ENCODE assay signal across 19 cellular contexts in genomic region chr2:74741651-74742050, GRCh38.
DNase-seq lines count a peak whose midpoint lies in the region; ATAC-seq, FAIRE-seq and TF ChIP-seq lines count a peak whose summit lies in the region.
"Had no signal": no experiment of that assay in that cellular context is flagged by ENCODE, and none has a peak within 500 bp of the region (broad histone marks: within the 10 kb centered on the region; RNA-seq: fewer than 3 reads in every experiment).

No MANE protein-coding gene starts in this region.

- H4K20me1 ChIP-seq in BLaER1 treated with 17β-estradiol and CSF1 and Interleukin-3, amounts not matched to agents 10 nM and 100 nM, result no peaks in the 10 kb centered on the region
- no peaks in the 10 kb centered on the region for H4K20me1 ChIP-seq in keratinocyte (ENCODE audit: control insufficient read depth, extremely low read depth, insufficient read depth, low read length)

- H3K9me3 Mint-ChIP-seq in WTC11, result peaks cover 9% of the 10 kb centered on the region

- no peaks in the 10 kb centered on the region; the same call in 1 of the 2 replicates for H3K27me3 Mint-ChIP-seq in WTC11 (ENCODE audit: low read depth)
- H3K27me3 Mint-ChIP-seq: stimulated activated naive CD8-positive, alpha-beta T cell treated with anti-CD3 and anti-CD28 coated beads, Interleukin-15, amount 100 ng/mL, for 72 hours had no signal

- peak; percentile 57 for DNase-seq in NB4 (ENCODE audit: low read depth)
- DNase-seq in WTC11 (ENCODE audit: low spot score), result no peak
- no peak for DNase-seq in keratinocyte (ENCODE audit: low read depth, low spot score)
- DNase-seq in stimulated activated CD4-positive, alpha-beta T cell treated with anti-CD3 and anti-CD28 coated beads, Interleukin-12 subunit alpha, Interleukin-12 subunit beta, amount 100 ng/mL, for 4 hours, result no peak
- DNase-seq in NCI-H2171 treated with DMSO at 0.1 percent for 48 hours (lab: John Stamatoyannopoulos, UW), result no peak
- DNase-seq in body of pancreas, result no peak
- no peak for DNase-seq in HTR-8/SVneo (ENCODE audit: insufficient read length, low spot score)
- DNase-seq: activated CD8-positive, alpha-beta memory T cell treated with anti-CD3 and anti-CD28 coated beads, Interleukin-2, amount 50 U/mL, for 4 hours; activated naive CD4-positive, alpha-beta T cell; effector memory CD4-positive, alpha-beta T cell; islet precursor cell; midbrain; NCI-H526 treated with DMSO at 0.1 percent for 48 hours; small intestine; stimulated activated naive CD8-positive, alpha-beta T cell treated with anti-CD3 and anti-CD28 coated beads, Interleukin-15, amount 100 ng/mL, for 72 hours had no signal

- TF ChIP-seq CTCF in NB4 (IDR thresholded peaks at IDR 0.05; ENCODE audit: low read depth, low read length), result no peak
- TF ChIP-seq CTCF in WTC11 (IDR thresholded peaks at IDR 0.05), result no peak
- no peak for TF ChIP-seq CTCF in keratinocyte (optimal IDR thresholded peaks at IDR 0.05 in 1 of 3, IDR thresholded peaks at IDR 0.05 in 1 of 3, conservative IDR thresholded peaks at IDR 0.05 in 1 of 3; ENCODE audit: extremely low read depth in 1 of 3, insufficient read depth in 2 of 3, low read length in 3 of 3)
- TF ChIP-seq CTCF in body of pancreas (IDR thresholded peaks at IDR 0.05), result no peak

- no peak for ATAC-seq in WTC11
- ATAC-seq in body of pancreas, result no peak
- ATAC-seq: stimulated activated naive CD8-positive, alpha-beta T cell treated with anti-CD3 and anti-CD28 coated beads, Interleukin-15, amount 100 ng/mL, for 72 hours had no signal

- no peak overlapping the region for H3K27ac Mint-ChIP-seq in WTC11
- H3K27ac Mint-ChIP-seq: stimulated activated naive CD8-positive, alpha-beta T cell treated with anti-CD3 and anti-CD28 coated beads, Interleukin-15, amount 100 ng/mL, for 72 hours had no signal

- peak overlapping the region; percentile 12 for H2AFZ ChIP-seq in keratinocyte (ENCODE audit: control insufficient read depth, low read length)

- H3K4me2 ChIP-seq in BLaER1 treated with 17β-estradiol and CSF1 and Interleukin-3, amounts not matched to agents 10 nM and 100 nM, result peak overlapping the region; percentile 4 to 80 (median 40); a peak in 18 of 22 replicates
- H3K4me2 ChIP-seq in keratinocyte (ENCODE audit: control insufficient read depth, extremely low read depth, insufficient read depth, low read depth, low read length), result peak overlapping the region; percentile 76
- H3K4me2 ChIP-seq: KMS-11 had no signal

- intact Hi-C loops in body of pancreas (cut with DNase I), result no loop called here

- H3K9me1 ChIP-seq in keratinocyte (ENCODE audit: control insufficient read depth, extremely low read depth, insufficient read depth, low read length), result no peaks in the 10 kb centered on the region

- dilution Hi-C loops in keratinocyte (cut with MboI; ENCODE audit: extremely low pct_ligation_motif_present, low sequenced_read_pairs), result loop anchor here (25.0 kb wide), 1 partner anchor 121 kb away; no protein-coding TSS in a partner anchor

- no peak overlapping the region for H3K4me3 ChIP-seq in BLaER1 treated with 17β-estradiol and CSF1 and Interleukin-3, amounts not matched to agents 10 nM and 100 nM
- no peak overlapping the region for H3K4me3 ChIP-seq in NB4 (ENCODE audit: low read depth, low read length)
- no peak overlapping the region for H3K4me3 ChIP-seq in keratinocyte (ENCODE audit: control insufficient read depth in 2 of 3, extremely low read depth in 1 of 3, insufficient read depth in 2 of 3, low read depth in 1 of 3, low read length in 3 of 3)
- H3K4me3 ChIP-seq in body of pancreas, result no peak overlapping the region
- H3K4me3 ChIP-seq: HAP-1 had no signal

- peaks cover 24% of the 10 kb centered on the region for H3K4me1 Mint-ChIP-seq in WTC11
- H3K4me1 Mint-ChIP-seq: stimulated activated naive CD8-positive, alpha-beta T cell treated with anti-CD3 and anti-CD28 coated beads, Interleukin-15, amount 100 ng/mL, for 72 hours had no signal

- H3K4me3 Mint-ChIP-seq in WTC11, result no peak overlapping the region
- H3K4me3 Mint-ChIP-seq: stimulated activated naive CD8-positive, alpha-beta T cell treated with anti-CD3 and anti-CD28 coated beads, Interleukin-15, amount 100 ng/mL, for 72 hours had no signal

- peak overlapping the region in 4 of 11 experiments; percentile 55 to 66 (median 59); a peak in 9 of 22 replicates for H3K27ac ChIP-seq in BLaER1 treated with 17β-estradiol and CSF1 and Interleukin-3, amounts not matched to agents 10 nM and 100 nM
- H3K27ac ChIP-seq in keratinocyte (ENCODE audit: control insufficient read depth, insufficient read depth, low read length) (peak overlapping the region; percentile 96), body of pancreas (no peak overlapping the region)
- H3K27ac ChIP-seq: KMS-11 had no signal

- peak; percentile 65 for FAIRE-seq in keratinocyte (lab: Jason Lieb, UNC)
- FAIRE-seq in HTR-8/SVneo (lab: Jason Lieb, UNC), result no peak
- FAIRE-seq: D721Med, small intestine had no signal

- 0 out of 22 replicates have a peak overlapping the region, but pooled peaks of 1 of the 11 experiments have one; percentile 22 for H3K9ac ChIP-seq in BLaER1 treated with 17β-estradiol and CSF1 and Interleukin-3, amounts not matched to agents 10 nM and 100 nM
- H3K9ac ChIP-seq in keratinocyte (ENCODE audit: control insufficient read depth, extremely low read depth, insufficient read depth, low read length), result peak overlapping the region; percentile 75
- H3K9ac ChIP-seq: KMS-11 had no signal

- 44 to 67% methylated on average over 2 of the region's 2 CpGs for WGBS in body of pancreas, 2 donors

- H3K4me1 ChIP-seq in BLaER1 treated with 17β-estradiol and CSF1 and Interleukin-3, amounts not matched to agents 10 nM and 100 nM, result peaks cover 12 to 41% (median 27%) of the 10 kb centered on the region in 10 experiments; a peak in 19 of 20 replicates
- peaks cover 41% of the 10 kb centered on the region for H3K4me1 ChIP-seq in keratinocyte (ENCODE audit: control insufficient read depth, extremely low read depth, insufficient read depth, low read length)
- H3K4me1 ChIP-seq in body of pancreas, result no peaks in the 10 kb centered on the region
- H3K4me1 ChIP-seq: HAP-1 had no signal

- peaks cover 0 to 3% (median 0%) of the 10 kb centered on the region in 11 experiments; a peak in 1 of 22 replicates for H3K36me3 ChIP-seq in BLaER1 treated with 17β-estradiol and CSF1 and Interleukin-3, amounts not matched to agents 10 nM and 100 nM
- H3K36me3 ChIP-seq in keratinocyte (ENCODE audit: control insufficient read depth in 2 of 2, extremely low read depth in 1 of 2, insufficient read depth in 2 of 2, low read length in 2 of 2), result no peaks in the 10 kb centered on the region
- H3K36me3 ChIP-seq in body of pancreas (replicated peaks in 1 of 2; ENCODE audit: insufficient read depth in 1 of 2, low read depth in 2 of 2), result no peaks in the 10 kb centered on the region
- H3K36me3 ChIP-seq: HAP-1 had no signal

- H3K36me3 Mint-ChIP-seq in WTC11, result peaks cover 9% of the 10 kb centered on the region

- no peaks in the 10 kb centered on the region for H3K27me3 ChIP-seq in BLaER1 treated with 17β-estradiol and CSF1 and Interleukin-3, amounts not matched to agents 10 nM and 100 nM
- no peaks in the 10 kb centered on the region for H3K27me3 ChIP-seq in keratinocyte (ENCODE audit: control insufficient read depth, extremely low read depth, insufficient read depth, low read length)
- no peaks in the 10 kb centered on the region for H3K27me3 ChIP-seq in body of pancreas

- H3K79me2 ChIP-seq in keratinocyte (ENCODE audit: control insufficient read depth, insufficient read depth, low read length), result no peaks in the 10 kb centered on the region

- no peak for TF ChIP-seq POLR2A in NB4 (IDR thresholded peaks at IDR 0.05; ENCODE audit: extremely low read depth, insufficient read length)
- TF ChIP-seq POLR2A in body of pancreas (IDR thresholded peaks at IDR 0.05), result no peak

- CTCF ChIA-PET in WTC11 (lab: Charles Lee), result interaction anchor here (0.7 to 3.3 kb wide), 2 partner anchors 27 to 116 kb away, joined by 3 to 10 read pairs; no protein-coding TSS in a partner anchor

- POLR2A ChIA-PET in WTC11 (lab: Charles Lee), result no interaction called here

- peaks cover 12 to 16% (median 14%) of the 10 kb centered on the region in 11 experiments for H3K9me3 ChIP-seq in BLaER1 treated with 17β-estradiol and CSF1 and Interleukin-3, amounts not matched to agents 10 nM and 100 nM (replicated peaks in 1 of 11)
- H3K9me3 ChIP-seq in keratinocyte (ENCODE audit: control insufficient read depth, low read depth, low read length) (no peaks in the 10 kb centered on the region), body of pancreas (no peaks in the 10 kb centered on the region)
- H3K9me3 ChIP-seq: HAP-1 had no signal

TF ChIP-seq in WTC11, 78 proteins besides CTCF, POLR2A, EP300 and RAD21:
- TF ChIP-seq ZNF416 (CRISPR knock-in tag; IDR thresholded peaks at IDR 0.05), result no peak
- 0 out of 2 replicates have a peak, but pooled peaks have one; percentile 25 for TF ChIP-seq GABPB1 (CRISPR knock-in tag; IDR thresholded peaks at IDR 0.05)
- TF ChIP-seq TEAD1 (CRISPR knock-in tag; IDR thresholded peaks at IDR 0.05), result no peak
- TF ChIP-seq NR3C1 (CRISPR knock-in tag; conservative IDR thresholded peaks at IDR 0.05; ENCODE audit: low read depth), result no peak
- no peak for TF ChIP-seq ATF3 (CRISPR knock-in tag; conservative IDR thresholded peaks at IDR 0.05)
- no peak for TF ChIP-seq CREB1 (CRISPR knock-in tag; IDR thresholded peaks at IDR 0.05)
- TF ChIP-seq CDX4 (CRISPR knock-in tag; IDR thresholded peaks at IDR 0.05; ENCODE audit: borderline replicate concordance), result no peak
